9 cellular contexts compared by ENCODE assay signal in genomic region chr5:5141625-5142527, GRCh38. TPM values are rescaled to one million over a fixed set of nuclear protein-coding genes. Genes with fewer than 3 reads are reported as not detected.
DNase-seq lines count a peak whose midpoint lies in the region; ATAC-seq, FAIRE-seq and TF ChIP-seq lines count a peak whose summit lies in the region.
"Had no signal": no experiment of that assay in that cellular context is flagged by ENCODE, and none has a peak within 500 bp of the region (broad histone marks: within the 10 kb centered on the region; RNA-seq: fewer than 3 reads in every experiment).

No MANE protein-coding gene starts in this region.

- no peak overlapping the region for H3K4me3 ChIP-seq in tibial artery

- H3K9me3 Mint-ChIP-seq in HFFc6 = peaks cover 5% of the 10 kb centered on the region; the same call in 1 of the 2 replicates
- peaks cover 0 to 2% (median 0%) of the 10 kb centered on the region in 7 donors for H3K9me3 Mint-ChIP-seq in naive B cell
- H3K9me3 Mint-ChIP-seq: activated naive CD8-positive, alpha-beta T cell treated with anti-CD3 and anti-CD28 coated beads, Interleukin-2, amount 10 ng/mL, durations not matched to agents 7 days and 5 days had no signal

- no peak overlapping the region for H3K27ac Mint-ChIP-seq in HFFc6
- H3K27ac Mint-ChIP-seq in naive B cell = no peak overlapping the region
- H3K27ac Mint-ChIP-seq: activated naive CD8-positive, alpha-beta T cell treated with anti-CD3 and anti-CD28 coated beads, Interleukin-2, amount 10 ng/mL, durations not matched to agents 7 days and 5 days had no signal

- peaks cover 0 to 22% (median 20%) of the 10 kb centered on the region in 4 donors for H3K4me1 ChIP-seq in tibial artery

- H3K27me3 Mint-ChIP-seq in HFFc6 (ENCODE audit: insufficient read depth) (peaks cover 14% of the 10 kb centered on the region), naive B cell (peaks cover 18 to 25% (median 22%) of the 10 kb centered on the region in 3 donors)

- H3K4me1 Mint-ChIP-seq in HFFc6 (ENCODE audit: low read depth) (peaks cover 22% of the 10 kb centered on the region), naive B cell (peaks cover 0 to 10% (median 0%) of the 10 kb centered on the region in 3 donors)

- TF ChIP-seq CTCF in HFFc6 (IDR thresholded peaks at IDR 0.05) (peak; percentile 96), tibial artery (IDR thresholded peaks at IDR 0.05) (peak; percentile 69 to 83)

- no peak for ATAC-seq in naive B cell (ENCODE audit: low read depth in 2 of 2)
- no peak for ATAC-seq in GM21447 (IDR thresholded peaks at IDR 0.05; ENCODE audit: unreplicated experiment)

- peaks cover 0 to 30% of the 10 kb centered on the region in 2 donors for H3K27me3 ChIP-seq in tibial artery

- H3K4me3 Mint-ChIP-seq in HFFc6 (no peak overlapping the region), naive B cell (no peak overlapping the region)

- FAIRE-seq in endometrium (lab: Jason Lieb, UNC) = peak; percentile 96

- H3K27ac ChIP-seq in tibial artery = no peak overlapping the region

- peak; percentile 82 for DNase-seq in DMS153 treated with DMSO at 0.1 percent for 48 hours (lab: John Stamatoyannopoulos, UW; ENCODE audit: unreplicated experiment)
- peak; percentile 35 for DNase-seq in HFFc6
- peak; percentile 32 for DNase-seq in NCI-H2196 treated with DMSO at 0.1 percent for 48 hours (lab: John Stamatoyannopoulos, UW; ENCODE audit: unreplicated experiment)
- peak; percentile 32 for DNase-seq in activated CD4-positive, CD25-positive, alpha-beta regulatory T cell treated with anti-CD3 and anti-CD28 coated beads, Interleukin-2, amount 50 U/mL, for 16 hours (ENCODE audit: low read depth, low spot score)
- DNase-seq in naive B cell = peak; percentile 17
- peak in 1 of 2 donors; percentile 40 for DNase-seq in tibial artery
- DNase-seq: activated naive CD8-positive, alpha-beta T cell treated with anti-CD3 and anti-CD28 coated beads, Interleukin-2, amount 10 ng/mL, durations not matched to agents 7 days and 5 days had no signal

- intact Hi-C loops in tibial artery (cut with DNase I; ENCODE audit: low total_unique reads) = loop anchor here (2.0 to 5.0 kb wide), 2 partner anchors 255 to 275 kb away; no protein-coding TSS in a partner anchor

- H3K36me3 ChIP-seq in tibial artery = no peaks in the 10 kb centered on the region

- H3K36me3 Mint-ChIP-seq in HFFc6 (ENCODE audit: low read depth) = no peaks in the 10 kb centered on the region
- no peaks in the 10 kb centered on the region for H3K36me3 Mint-ChIP-seq in naive B cell
- H3K36me3 Mint-ChIP-seq: activated naive CD8-positive, alpha-beta T cell treated with anti-CD3 and anti-CD28 coated beads, Interleukin-2, amount 10 ng/mL, durations not matched to agents 7 days and 5 days had no signal

- no peaks in the 10 kb centered on the region for H3K9me3 ChIP-seq in tibial artery

RNA-seq across cellular contexts. Expression of gene ADAMTS16, which starts 1.7 kb away (rescaled TPM):
- under 1 TPM in 5 of 6 experiments, not detected in 1; 0.26 to 0.70 (median 0.50) TPM for total RNA-seq in HFFc6 (2021; fragmentation: NEBNext Ultra II Directional; extraction: Animal tissue kit (Norgen Biotek cat#: 25700))
- not detected for polyA plus RNA-seq in naive B cell (ENCODE audit: low read depth in 6 of 6)
- total RNA-seq: activated naive CD8-positive, alpha-beta T cell treated with anti-CD3 and anti-CD28 coated beads, Interleukin-2, amount 10 ng/mL, durations not matched to agents 7 days and 5 days had no signal
